1 cellular context compared by ENCODE assay signal in the genomic region with DNA sequence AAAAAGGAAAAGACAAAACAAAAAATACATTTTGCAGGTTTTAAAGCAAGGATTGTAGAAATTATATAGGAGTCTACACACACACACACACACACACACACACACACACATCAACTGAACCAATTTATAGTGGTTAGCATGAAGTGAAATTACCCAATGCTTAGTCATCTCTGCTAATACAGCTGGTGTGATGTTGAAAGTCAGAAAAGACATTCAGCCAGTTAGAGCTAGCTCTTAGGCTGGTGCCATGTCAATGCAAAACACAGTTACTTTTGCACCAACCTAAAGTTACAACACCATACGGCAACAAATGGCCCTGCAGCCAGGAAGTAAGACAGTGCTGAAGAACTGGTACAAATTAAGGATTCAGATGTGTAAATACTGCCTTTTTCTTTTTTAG.
TF ChIP-seq lines count a peak whose summit lies in the region.

No MANE protein-coding gene starts in this region.

TF ChIP-seq in HepG2, 621 proteins besides CTCF, POLR2A, EP300 and RAD21 (continues in another document):
- TF ChIP-seq ZNF784 (CRISPR knock-in tag; IDR thresholded peaks at IDR 0.05; ENCODE audit: borderline replicate concordance): no peak
- no peak for TF ChIP-seq NR2F2 (IDR thresholded peaks at IDR 0.05; ENCODE audit: borderline replicate concordance, low read depth)
- no peak for TF ChIP-seq RELA (CRISPR knock-in tag; IDR thresholded peaks at IDR 0.05)
- no peak for TF ChIP-seq KMT2B (CRISPR knock-in tag; IDR thresholded peaks at IDR 0.05)
- TF ChIP-seq ZNF275 (CRISPR knock-in tag; IDR thresholded peaks at IDR 0.05; ENCODE audit: borderline replicate concordance): no peak
- no peak for TF ChIP-seq MYNN (CRISPR knock-in tag; IDR thresholded peaks at IDR 0.05; ENCODE audit: low read depth)
- no peak for TF ChIP-seq ZNF24 (IDR thresholded peaks at IDR 0.05)
- TF ChIP-seq POGZ (CRISPR knock-in tag; IDR thresholded peaks at IDR 0.05): 0 out of 2 replicates have a peak, but pooled peaks have one; percentile 29
- TF ChIP-seq, protein P1, sequence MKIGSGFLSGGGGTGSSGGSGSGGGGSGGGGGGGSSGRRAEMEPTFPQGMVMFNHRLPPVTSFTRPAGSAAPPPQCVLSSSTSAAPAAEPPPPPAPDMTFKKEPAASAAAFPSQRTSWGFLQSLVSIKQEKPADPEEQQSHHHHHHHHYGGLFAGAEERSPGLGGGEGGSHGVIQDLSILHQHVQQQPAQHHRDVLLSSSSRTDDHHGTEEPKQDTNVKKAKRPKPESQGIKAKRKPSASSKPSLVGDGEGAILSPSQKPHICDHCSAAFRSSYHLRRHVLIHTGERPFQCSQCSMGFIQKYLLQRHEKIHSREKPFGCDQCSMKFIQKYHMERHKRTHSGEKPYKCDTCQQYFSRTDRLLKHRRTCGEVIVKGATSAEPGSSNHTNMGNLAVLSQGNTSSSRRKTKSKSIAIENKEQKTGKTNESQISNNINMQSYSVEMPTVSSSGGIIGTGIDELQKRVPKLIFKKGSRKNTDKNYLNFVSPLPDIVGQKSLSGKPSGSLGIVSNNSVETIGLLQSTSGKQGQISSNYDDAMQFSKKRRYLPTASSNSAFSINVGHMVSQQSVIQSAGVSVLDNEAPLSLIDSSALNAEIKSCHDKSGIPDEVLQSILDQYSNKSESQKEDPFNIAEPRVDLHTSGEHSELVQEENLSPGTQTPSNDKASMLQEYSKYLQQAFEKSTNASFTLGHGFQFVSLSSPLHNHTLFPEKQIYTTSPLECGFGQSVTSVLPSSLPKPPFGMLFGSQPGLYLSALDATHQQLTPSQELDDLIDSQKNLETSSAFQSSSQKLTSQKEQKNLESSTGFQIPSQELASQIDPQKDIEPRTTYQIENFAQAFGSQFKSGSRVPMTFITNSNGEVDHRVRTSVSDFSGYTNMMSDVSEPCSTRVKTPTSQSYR (CRISPR knock-in tag; IDR thresholded peaks at IDR 0.05; ENCODE audit: borderline replicate concordance): no peak
- TF ChIP-seq PHF20 (CRISPR knock-in tag; IDR thresholded peaks at IDR 0.05): no peak
- TF ChIP-seq ZNF556 (CRISPR knock-in tag; IDR thresholded peaks at IDR 0.05; ENCODE audit: borderline replicate concordance): no peak
- no peak for TF ChIP-seq NCOA2 (CRISPR knock-in tag; IDR thresholded peaks at IDR 0.05)
- TF ChIP-seq LRRFIP1 (CRISPR knock-in tag; conservative IDR thresholded peaks at IDR 0.05): no peak
- no peak for TF ChIP-seq HMGXB4 (CRISPR knock-in tag; IDR thresholded peaks at IDR 0.05; ENCODE audit: borderline replicate concordance in 1 of 2, low read depth in 1 of 2)
- no peak for TF ChIP-seq ZNF138 (CRISPR knock-in tag; IDR thresholded peaks at IDR 0.05; ENCODE audit: low read depth)
- TF ChIP-seq TCF7L2 (IDR thresholded peaks at IDR 0.05; ENCODE audit: low read depth, low read length): no peak
- TF ChIP-seq ERF (CRISPR knock-in tag; IDR thresholded peaks at IDR 0.05): no peak
- no peak for TF ChIP-seq ZBTB33 (CRISPR knock-in tag; IDR thresholded peaks at IDR 0.05)
- TF ChIP-seq ZSCAN25 (CRISPR knock-in tag; IDR thresholded peaks at IDR 0.05): no peak
- TF ChIP-seq MTF2 (CRISPR knock-in tag; IDR thresholded peaks at IDR 0.05; ENCODE audit: borderline replicate concordance): no peak
- TF ChIP-seq FOSL2 (CRISPR knock-in tag; IDR thresholded peaks at IDR 0.05): peak; percentile 87
- TF ChIP-seq ZNF879 (CRISPR knock-in tag; IDR thresholded peaks at IDR 0.05): no peak
- TF ChIP-seq JUN (CRISPR knock-in tag; IDR thresholded peaks at IDR 0.05): no peak
- TF ChIP-seq ZNF264 (CRISPR knock-in tag; IDR thresholded peaks at IDR 0.05): no peak
- TF ChIP-seq ZNF75D (CRISPR knock-in tag; IDR thresholded peaks at IDR 0.05; ENCODE audit: borderline replicate concordance): no peak
- no peak for TF ChIP-seq HOXA5 (CRISPR knock-in tag; IDR thresholded peaks at IDR 0.05)
- TF ChIP-seq ZNF430 (CRISPR knock-in tag; IDR thresholded peaks at IDR 0.05): no peak
- TF ChIP-seq ZSCAN12 (CRISPR knock-in tag; IDR thresholded peaks at IDR 0.05): no peak
- TF ChIP-seq, protein P2, sequence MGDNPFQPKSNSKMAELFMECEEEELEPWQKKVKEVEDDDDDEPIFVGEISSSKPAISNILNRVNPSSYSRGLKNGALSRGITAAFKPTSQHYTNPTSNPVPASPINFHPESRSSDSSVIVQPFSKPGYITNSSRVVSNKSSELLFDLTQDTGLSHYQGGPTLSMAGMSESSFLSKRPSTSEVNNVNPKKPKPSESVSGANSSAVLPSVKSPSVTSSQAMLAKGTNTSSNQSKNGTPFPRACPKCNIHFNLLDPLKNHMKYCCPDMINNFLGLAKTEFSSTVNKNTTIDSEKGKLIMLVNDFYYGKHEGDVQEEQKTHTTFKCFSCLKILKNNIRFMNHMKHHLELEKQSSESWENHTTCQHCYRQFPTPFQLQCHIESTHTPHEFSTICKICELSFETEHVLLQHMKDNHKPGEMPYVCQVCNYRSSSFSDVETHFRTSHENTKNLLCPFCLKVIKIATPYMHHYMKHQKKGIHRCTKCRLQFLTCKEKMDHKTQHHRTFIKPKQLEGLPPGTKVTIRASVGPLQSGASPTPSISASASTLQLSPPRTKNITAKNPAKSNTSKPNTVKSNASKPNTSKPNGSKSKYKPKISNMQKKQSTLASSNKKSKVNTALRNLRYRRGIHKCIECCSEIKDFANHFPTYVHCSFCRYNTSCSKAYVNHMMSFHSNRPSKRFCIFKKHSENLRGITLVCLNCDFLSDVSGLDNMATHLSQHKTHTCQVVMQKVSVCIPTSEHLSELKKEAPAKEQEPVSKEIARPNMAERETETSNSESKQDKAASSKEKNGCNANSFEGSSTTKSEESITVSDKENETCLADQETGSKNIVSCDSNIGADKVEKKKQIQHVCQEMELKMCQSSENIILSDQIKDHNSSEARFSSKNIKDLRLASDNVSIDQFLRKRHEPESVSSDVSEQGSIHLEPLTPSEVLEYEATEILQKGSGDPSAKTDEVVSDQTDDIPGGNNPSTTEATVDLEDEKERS (CRISPR knock-in tag; IDR thresholded peaks at IDR 0.05): no peak
- no peak for TF ChIP-seq ZFX (CRISPR knock-in tag; IDR thresholded peaks at IDR 0.05; ENCODE audit: low read depth)
- no peak for TF ChIP-seq SCMH1 (CRISPR knock-in tag; IDR thresholded peaks at IDR 0.05; ENCODE audit: borderline replicate concordance)
- TF ChIP-seq HNRNPL (IDR thresholded peaks at IDR 0.05; ENCODE audit: low read depth, low read length): no peak
- TF ChIP-seq NFE2 (CRISPR knock-in tag; IDR thresholded peaks at IDR 0.05): peak; percentile 70; the same call in 1 of the 2 replicates
- TF ChIP-seq ZNF776 (CRISPR knock-in tag; IDR thresholded peaks at IDR 0.05): no peak
- no peak for TF ChIP-seq YEATS4 (CRISPR knock-in tag; IDR thresholded peaks at IDR 0.05; ENCODE audit: borderline replicate concordance)
- TF ChIP-seq ZKSCAN5 (CRISPR knock-in tag; IDR thresholded peaks at IDR 0.05): no peak
- TF ChIP-seq, protein P3, sequence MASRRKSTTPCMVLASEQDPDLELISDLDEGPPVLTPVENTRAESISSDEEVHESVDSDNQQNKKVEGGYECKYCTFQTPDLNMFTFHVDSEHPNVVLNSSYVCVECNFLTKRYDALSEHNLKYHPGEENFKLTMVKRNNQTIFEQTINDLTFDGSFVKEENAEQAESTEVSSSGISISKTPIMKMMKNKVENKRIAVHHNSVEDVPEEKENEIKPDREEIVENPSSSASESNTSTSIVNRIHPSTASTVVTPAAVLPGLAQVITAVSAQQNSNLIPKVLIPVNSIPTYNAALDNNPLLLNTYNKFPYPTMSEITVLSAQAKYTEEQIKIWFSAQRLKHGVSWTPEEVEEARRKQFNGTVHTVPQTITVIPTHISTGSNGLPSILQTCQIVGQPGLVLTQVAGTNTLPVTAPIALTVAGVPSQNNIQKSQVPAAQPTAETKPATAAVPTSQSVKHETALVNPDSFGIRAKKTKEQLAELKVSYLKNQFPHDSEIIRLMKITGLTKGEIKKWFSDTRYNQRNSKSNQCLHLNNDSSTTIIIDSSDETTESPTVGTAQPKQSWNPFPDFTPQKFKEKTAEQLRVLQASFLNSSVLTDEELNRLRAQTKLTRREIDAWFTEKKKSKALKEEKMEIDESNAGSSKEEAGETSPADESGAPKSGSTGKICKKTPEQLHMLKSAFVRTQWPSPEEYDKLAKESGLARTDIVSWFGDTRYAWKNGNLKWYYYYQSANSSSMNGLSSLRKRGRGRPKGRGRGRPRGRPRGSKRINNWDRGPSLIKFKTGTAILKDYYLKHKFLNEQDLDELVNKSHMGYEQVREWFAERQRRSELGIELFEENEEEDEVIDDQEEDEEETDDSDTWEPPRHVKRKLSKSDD (CRISPR knock-in tag; IDR thresholded peaks at IDR 0.05; ENCODE audit: low read depth): no peak
- no peak for TF ChIP-seq CENPX (CRISPR knock-in tag; IDR thresholded peaks at IDR 0.05)
- TF ChIP-seq, protein P4, sequence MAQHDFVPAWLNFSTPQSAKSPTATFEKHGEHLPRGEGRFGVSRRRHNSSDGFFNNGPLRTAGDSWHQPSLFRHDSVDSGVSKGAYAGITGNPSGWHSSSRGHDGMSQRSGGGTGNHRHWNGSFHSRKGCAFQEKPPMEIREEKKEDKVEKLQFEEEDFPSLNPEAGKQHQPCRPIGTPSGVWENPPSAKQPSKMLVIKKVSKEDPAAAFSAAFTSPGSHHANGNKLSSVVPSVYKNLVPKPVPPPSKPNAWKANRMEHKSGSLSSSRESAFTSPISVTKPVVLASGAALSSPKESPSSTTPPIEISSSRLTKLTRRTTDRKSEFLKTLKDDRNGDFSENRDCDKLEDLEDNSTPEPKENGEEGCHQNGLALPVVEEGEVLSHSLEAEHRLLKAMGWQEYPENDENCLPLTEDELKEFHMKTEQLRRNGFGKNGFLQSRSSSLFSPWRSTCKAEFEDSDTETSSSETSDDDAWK (CRISPR knock-in tag; IDR thresholded peaks at IDR 0.05): no peak
